In genomic region chr11:61162092-61162935, GRCh38 we compare ENCODE assay signal across 8 cellular contexts. TPM values are rescaled to one million over a fixed set of nuclear protein-coding genes. Genes with fewer than 3 reads are reported as not detected.
A peak's percentile ranks its signal among the peaks of the same experiment; 100 is the strongest.
DNase-seq lines count a peak whose midpoint lies in the region; ATAC-seq and TF ChIP-seq lines count a peak whose summit lies in the region.

No MANE protein-coding gene starts in this region.

- no peaks in the 10 kb centered on the region for H3K9me3 ChIP-seq in heart right ventricle
- H3K9me3 ChIP-seq in iPS DF 6.9 (ENCODE audit: control insufficient read depth, insufficient read depth, low read length), result no peaks in the 10 kb centered on the region
- no peaks in the 10 kb centered on the region for H3K9me3 ChIP-seq in gastrocnemius medialis

- H3K27me3 Mint-ChIP-seq in activated naive CD8-positive, alpha-beta T cell treated with anti-CD3 and anti-CD28 coated beads, Interleukin-2, amount 10 ng/mL, durations not matched to agents 7 days and 5 days, result no peaks in the 10 kb centered on the region

- H3K27ac ChIP-seq in heart right ventricle, result peak overlapping the region in 9 of 10 donors; percentile 95 to 99 (median 97)
- no peak overlapping the region for H3K27ac ChIP-seq in iPS DF 6.9 (ENCODE audit: low read length)
- H3K27ac ChIP-seq in gastrocnemius medialis, result peak overlapping the region; percentile 86 to 97 (median 96)

- peak overlapping the region; percentile 86 for H3K4me3 Mint-ChIP-seq in activated naive CD8-positive, alpha-beta T cell treated with anti-CD3 and anti-CD28 coated beads, Interleukin-2, amount 10 ng/mL, durations not matched to agents 7 days and 5 days

- peaks cover 0 to under 1% (median 0%) of the 10 kb centered on the region in 7 donors for H3K27me3 ChIP-seq in heart right ventricle
- no peaks in the 10 kb centered on the region for H3K27me3 ChIP-seq in iPS DF 6.9 (ENCODE audit: control insufficient read depth, insufficient read depth, low read length)
- no peaks in the 10 kb centered on the region for H3K27me3 ChIP-seq in gastrocnemius medialis

- no peak for TF ChIP-seq CTCF in heart right ventricle (IDR thresholded peaks at IDR 0.05)
- no peak for TF ChIP-seq CTCF in gastrocnemius medialis (IDR thresholded peaks at IDR 0.05 in 4 of 5, conservative IDR thresholded peaks at IDR 0.05 in 1 of 5)

- ATAC-seq in heart right ventricle (no peak), Right ventricle myocardium superior (ENCODE audit: poor library complexity) (no peak), gastrocnemius medialis (peak in 1 of 2 donors; percentile 37), GM21825 (IDR thresholded peaks at IDR 0.05; ENCODE audit: unreplicated experiment) (no peak), HG03432 (IDR thresholded peaks at IDR 0.05; ENCODE audit: unreplicated experiment) (no peak)
- no peak for ATAC-seq in activated naive CD8-positive, alpha-beta T cell treated with anti-CD3 and anti-CD28 coated beads, Interleukin-2, amount 10 ng/mL, durations not matched to agents 7 days and 5 days (ENCODE audit: low read depth)

- H3K4me1 ChIP-seq in heart right ventricle (peaks cover 0 to 68% (median 29%) of the 10 kb centered on the region in 9 donors), iPS DF 6.9 (ENCODE audit: control insufficient read depth, insufficient read depth, low read length) (peaks cover 1% of the 10 kb centered on the region; the same call in 1 of the 2 replicates), gastrocnemius medialis (peaks cover 23 to 29% of the 10 kb centered on the region in 2 donors)

- DNase-seq in heart right ventricle (no peak), Right ventricle myocardium superior (no peak), NCI-H446 treated with DMSO at 0.1 percent for 48 hours (lab: John Stamatoyannopoulos, UW) (peak; percentile 27), iPS DF 6.9 (ENCODE audit: low read depth, low spot score) (no peak), gastrocnemius medialis (peak in 1 of 2 donors; percentile 29)
- peak; percentile 19 for DNase-seq in activated naive CD8-positive, alpha-beta T cell treated with anti-CD3 and anti-CD28 coated beads, Interleukin-2, amount 10 ng/mL, durations not matched to agents 7 days and 5 days

- TF ChIP-seq POLR2A in gastrocnemius medialis (IDR thresholded peaks at IDR 0.05), result no peak

- in situ Hi-C loops in gastrocnemius medialis (cut with MboI; ENCODE audit: low sequenced_read_pairs in 4 of 4), result loop anchor here in 1 of 4 donors (25.0 kb wide), 1 partner anchor 250 kb away; the partner anchor contains the start of genes PRPF19, TMEM109 and TMEM132A

- peak overlapping the region; percentile 67 to 92 (median 76) for H3K4me3 ChIP-seq in heart right ventricle
- peak overlapping the region; percentile 99; the same call in 1 of the 2 replicates for H3K4me3 ChIP-seq in iPS DF 6.9 (ENCODE audit: low read length)
- peak overlapping the region; percentile 64 to 94 (median 70) for H3K4me3 ChIP-seq in gastrocnemius medialis

- H3K27ac Mint-ChIP-seq in activated naive CD8-positive, alpha-beta T cell treated with anti-CD3 and anti-CD28 coated beads, Interleukin-2, amount 10 ng/mL, durations not matched to agents 7 days and 5 days, result peak overlapping the region; percentile 88

- intact Hi-C loops in heart right ventricle (cut with DNase I), result no loop called here
- intact Hi-C loops in Right ventricle myocardium superior (cut with DNase I), result no loop called here
- intact Hi-C loops in gastrocnemius medialis (cut with DNase I; ENCODE audit: low total_unique reads), result no loop called here

- peaks cover 33% of the 10 kb centered on the region for H3K4me1 Mint-ChIP-seq in activated naive CD8-positive, alpha-beta T cell treated with anti-CD3 and anti-CD28 coated beads, Interleukin-2, amount 10 ng/mL, durations not matched to agents 7 days and 5 days

- WGBS in heart right ventricle, 2 donors, result 75 to 78% methylated on average over 8 of the region's 8 CpGs
- no CpG with 5 or more reads among the region's 8 CpGs for WGBS in iPS DF 6.9 (ENCODE audit: insufficient coverage, insufficient read length)

- peaks cover 1% of the 10 kb centered on the region for H3K36me3 Mint-ChIP-seq in activated naive CD8-positive, alpha-beta T cell treated with anti-CD3 and anti-CD28 coated beads, Interleukin-2, amount 10 ng/mL, durations not matched to agents 7 days and 5 days

- H3K36me3 ChIP-seq in heart right ventricle (peaks cover 0 to 10% (median 0%) of the 10 kb centered on the region in 9 donors), iPS DF 6.9 (ENCODE audit: control insufficient read depth, insufficient read depth, low read length) (peaks cover 3% of the 10 kb centered on the region; the same call in 1 of the 2 replicates), gastrocnemius medialis (no peaks in the 10 kb centered on the region)

- POLR2A ChIA-PET in activated naive CD8-positive, alpha-beta T cell treated with anti-CD3 and anti-CD28 coated beads, Interleukin-2, amount 10 ng/mL, durations not matched to agents 7 days and 5 days (lab: Charles Lee), result interaction anchor here (1.1 kb wide), 2 partner anchors 8 to 191 kb away, joined by 3 read pairs; partner anchors contain the start of gene CD6

- peaks cover 1% of the 10 kb centered on the region for H3K9me3 Mint-ChIP-seq in activated naive CD8-positive, alpha-beta T cell treated with anti-CD3 and anti-CD28 coated beads, Interleukin-2, amount 10 ng/mL, durations not matched to agents 7 days and 5 days

RNA-seq across cellular contexts. Expression of gene VPS37C, which starts 1.1 kb away (rescaled TPM):
- total RNA-seq in heart right ventricle, result 10 to 100 TPM; 10.6 to 21.8 (median 15.5) TPM
- 10 to 100 TPM in 1 of 2 donors, 1 to 10 TPM in 1; 7.7 to 18.6 TPM for polyA plus RNA-seq in heart right ventricle
- total RNA-seq in Right ventricle myocardium superior, result 14.3 TPM
- total RNA-seq in activated naive CD8-positive, alpha-beta T cell treated with anti-CD3 and anti-CD28 coated beads, Interleukin-2, amount 10 ng/mL, durations not matched to agents 7 days and 5 days, result 1 to 10 TPM; 5.6 to 6.0 TPM
- total RNA-seq in gastrocnemius medialis, result 10 to 100 TPM; 17.7 to 27.1 (median 23.5) TPM

RNA-seq across cellular contexts. Expression of gene PGA3, which starts 41.0 kb away (rescaled TPM):
- total RNA-seq in heart right ventricle (under 1 TPM in 4 of 10 donors, not detected in 6; 0.18 to 0.92 (median 0.45) TPM), Right ventricle myocardium superior (not detected), gastrocnemius medialis (not detected)
- 1 to 10 TPM; 1.0 to 3.4 TPM for polyA plus RNA-seq in heart right ventricle
- not detected for total RNA-seq in activated naive CD8-positive, alpha-beta T cell treated with anti-CD3 and anti-CD28 coated beads, Interleukin-2, amount 10 ng/mL, durations not matched to agents 7 days and 5 days

RNA-seq across cellular contexts. Expression of gene PGA4, which starts 59.8 kb away (rescaled TPM):
- total RNA-seq in heart right ventricle (1 to 10 TPM in 2 of 10 donors, under 1 TPM in 1, not detected in 7; 0.76 to 2.6 (median 2.6) TPM), Right ventricle myocardium superior (0.83 TPM), gastrocnemius medialis (1 to 10 TPM in 2 of 4 donors, not detected in 2; 1.6 to 1.9 TPM)
- polyA plus RNA-seq in heart right ventricle, result 1 to 10 TPM in 1 of 2 donors, not detected in 1; 1.7 TPM
- total RNA-seq in activated naive CD8-positive, alpha-beta T cell treated with anti-CD3 and anti-CD28 coated beads, Interleukin-2, amount 10 ng/mL, durations not matched to agents 7 days and 5 days, result not detected

Comparison
In these comparisons a context has a peak if more than half of its experiments do, and no peak if none do; other contexts are left out.
1. DNase-seq: peak in NCI-H446 treated with DMSO at 0.1 percent for 48 hours (single experiment) and activated naive CD8-positive, alpha-beta T cell treated with anti-CD3 and anti-CD28 coated beads, Interleukin-2, amount 10 ng/mL, durations not matched to agents 7 days and 5 days (single experiment); none in heart right ventricle (0 of 2), Right ventricle myocardium superior (single experiment) and iPS DF 6.9 (single experiment).
2. Peak in every context shown above with its lines, with median percentiles within 50 percentile points of each other: H3K4me3 ChIP-seq.